Comparison of ENCODE assay signal across 8 cellular contexts in the genomic region with DNA sequence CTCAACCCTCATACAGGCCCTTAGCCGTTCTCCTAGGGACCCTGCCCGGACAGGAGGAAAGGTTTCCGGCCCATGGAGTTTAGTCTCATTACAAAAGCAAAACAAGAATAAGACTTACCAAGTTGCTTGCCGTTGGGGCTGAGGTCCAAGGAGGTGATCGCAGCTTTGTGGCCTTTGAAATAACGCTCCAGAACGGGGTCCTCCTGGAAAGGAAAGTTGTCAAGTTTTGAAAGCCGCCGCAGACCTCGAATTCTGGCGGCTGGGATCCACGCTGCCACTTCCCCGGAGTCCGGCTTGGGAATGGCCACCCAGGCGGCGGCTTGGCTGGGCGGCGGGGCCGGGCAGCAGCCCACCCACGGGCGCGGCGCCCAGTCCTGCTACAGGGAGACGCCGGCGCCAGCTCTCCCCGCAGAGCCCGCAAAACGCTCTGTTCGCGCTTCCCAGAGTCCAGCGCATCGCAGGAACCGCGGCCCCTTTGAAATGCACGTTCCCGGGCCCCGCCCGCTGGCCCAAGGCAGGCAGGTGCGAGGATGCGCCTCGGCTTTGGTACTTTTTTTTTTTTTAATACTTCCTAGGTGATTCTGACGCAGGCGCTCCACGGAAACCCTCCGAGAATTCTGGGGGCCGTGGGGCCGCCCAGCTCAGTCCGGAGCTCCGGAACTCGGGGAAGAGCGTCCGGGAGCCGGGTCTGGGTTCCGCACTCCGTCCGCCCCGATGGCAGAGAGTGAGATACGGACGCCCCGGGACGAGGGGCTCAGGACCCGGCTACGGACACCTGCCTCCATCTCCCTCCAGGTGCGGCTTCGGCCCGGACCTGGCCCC. TPM values are rescaled to one million over a fixed set of nuclear protein-coding genes. Genes with fewer than 3 reads are reported as not detected.
DNase-seq lines count a peak whose midpoint lies in the region; FAIRE-seq and TF ChIP-seq lines count a peak whose summit lies in the region.

No MANE protein-coding gene starts in this region.

- peaks cover 23 to 37% of the 10 kb centered on the region in 2 donors for H3K4me1 ChIP-seq in duodenal mucosa (ENCODE audit: control insufficient read depth in 1 of 2, insufficient read depth in 2 of 2, low read length in 2 of 2)

- no peak for FAIRE-seq in GM12892 (lab: Jason Lieb, UNC)

- DNase-seq in GM12892 (ENCODE audit: insufficient read length) (peak; percentile 37), H7 (peak; percentile 75), LNCaP clone FGC (ENCODE audit: low read depth) (no peak), medulla oblongata (ENCODE audit: extremely low spot score) (peak; percentile 40), T1000 (lab: John Stamatoyannopoulos, UW) (no peak)
- peak; percentile 29 to 36 for DNase-seq in activated CD4-positive, alpha-beta T cell treated with anti-CD3 and anti-CD28 coated beads for 4 hours
- peak; percentile 8 for DNase-seq in stimulated activated CD8-positive, alpha-beta memory T cell treated with anti-CD3 and anti-CD28 coated beads, Interleukin-12 subunit alpha, Interleukin-12 subunit beta, amount 100 ng/mL, for 4 hours (ENCODE audit: low read depth)

- no peak for TF ChIP-seq CTCF in LNCaP clone FGC (IDR thresholded peaks at IDR 0.05; ENCODE audit: control insufficient read depth, extremely low read depth, insufficient read depth)

- H3K27me3 ChIP-seq in H7 (ENCODE audit: control insufficient read depth, insufficient read depth, low read length) (no peaks in the 10 kb centered on the region), duodenal mucosa (ENCODE audit: control insufficient read depth in 1 of 2, insufficient read depth in 2 of 2, low read length in 2 of 2) (no peaks in the 10 kb centered on the region)

- H3K36me3 ChIP-seq in H7 (replicated peaks; ENCODE audit: control insufficient read depth, insufficient read depth, low read length): no peaks in the 10 kb centered on the region
- no peaks in the 10 kb centered on the region for H3K36me3 ChIP-seq in duodenal mucosa (ENCODE audit: control insufficient read depth in 1 of 2, insufficient read depth in 2 of 2, low read length in 2 of 2)

- H3K4me3 ChIP-seq in H7 (ENCODE audit: insufficient read depth, low read depth, low read length): peak overlapping the region; percentile 83
- peak overlapping the region; percentile 87 for H3K4me3 ChIP-seq in LNCaP clone FGC (ENCODE audit: low read depth, low read length)
- peak overlapping the region; percentile 77 to 100 for H3K4me3 ChIP-seq in duodenal mucosa (ENCODE audit: low read depth in 1 of 2, low read length in 2 of 2)

- peak overlapping the region; percentile 87 for H3K27ac ChIP-seq in duodenal mucosa (ENCODE audit: low read depth, low read length)

- no peak for TF ChIP-seq POLR2A in GM12892 (IDR thresholded peaks at IDR 0.05; ENCODE audit: low read depth, low read length)

- H3K9me3 ChIP-seq in duodenal mucosa (ENCODE audit: control insufficient read depth in 1 of 2, low read length in 2 of 2): no peaks in the 10 kb centered on the region

- peak overlapping the region; percentile 82 to 92 for H3K9ac ChIP-seq in duodenal mucosa (ENCODE audit: low read depth in 1 of 2, low read length in 2 of 2)

RNA-seq across cellular contexts. Expression of a gene that starts 0.6 kb away (rescaled TPM):
- 2.3 TPM for polyA plus RNA-seq in GM12892 (2012; ENCODE audit: missing spikeins)
- 1.7 and 2.1 TPM in 2 replicates for total RNA-seq in H7 (2014; rRNA removed; shearing (Covaris generic))

RNA-seq across cellular contexts. Expression of a gene that starts 0.6 kb away (rescaled TPM):
- polyA plus RNA-seq in GM12892 (2012; ENCODE audit: missing spikeins): 11.5 TPM
- 22.6 and 27.7 TPM in 2 replicates for total RNA-seq in H7 (2014; rRNA removed; shearing (Covaris generic))

Comparison
In these comparisons a context has a peak if more than half of its experiments do, and no peak if none do; other contexts are left out.
1. DNase-seq: peak in GM12892 (single experiment), H7 (single experiment), activated CD4-positive, alpha-beta T cell treated with anti-CD3 and anti-CD28 coated beads for 4 hours (2 of 2), medulla oblongata (single experiment) and stimulated activated CD8-positive, alpha-beta memory T cell treated with anti-CD3 and anti-CD28 coated beads, Interleukin-12 subunit alpha, Interleukin-12 subunit beta, amount 100 ng/mL, for 4 hours (single experiment); none in LNCaP clone FGC (single experiment) and T1000 (single experiment).
2. Peak in every context shown above with its lines, with median percentiles within 50 percentile points of each other: H3K4me3 ChIP-seq.